ENCODE assay signal across 8 cellular contexts in the genomic region with DNA sequence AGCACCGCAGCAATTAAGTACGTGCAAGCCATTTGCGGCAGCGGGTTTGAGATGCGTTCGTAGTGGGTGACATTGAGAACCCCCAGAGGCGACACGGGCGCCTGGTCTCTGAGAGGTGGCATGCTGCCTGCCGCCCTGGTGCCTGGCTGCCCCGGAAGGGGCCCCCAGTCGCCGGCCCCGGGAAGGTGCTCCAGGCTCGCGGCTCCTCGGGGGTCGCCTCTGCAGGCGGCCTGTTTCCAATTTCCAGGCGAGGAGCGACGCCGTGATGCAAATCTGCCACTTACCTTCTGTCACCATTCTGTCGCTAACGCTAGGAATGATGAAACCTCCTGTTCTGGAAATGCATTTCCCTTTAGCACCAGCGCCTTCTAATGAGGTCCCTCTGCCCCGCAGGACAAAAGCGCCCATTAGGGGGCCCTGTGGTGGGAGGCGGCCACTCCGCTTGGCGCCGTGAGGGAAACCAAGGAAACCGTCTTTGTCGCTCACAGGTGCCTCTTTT. TPM values are rescaled to one million over a fixed set of nuclear protein-coding genes. Genes with fewer than 3 reads are reported as not detected.
A peak's percentile ranks its signal among the peaks of the same experiment; 100 is the strongest.
DNase-seq lines count a peak whose midpoint lies in the region; ATAC-seq and TF ChIP-seq lines count a peak whose summit lies in the region.

No MANE protein-coding gene starts in this region.

- peaks cover 4% of the 10 kb centered on the region for H3K36me3 Mint-ChIP-seq in activated naive CD4-positive, alpha-beta T cell treated with anti-CD3 and anti-CD28 coated beads, Interleukin-2, amount 10 ng/mL, durations not matched to agents 7 days and 5 days
- peaks cover 4% of the 10 kb centered on the region for H3K36me3 Mint-ChIP-seq in type B pancreatic cell

- H3K4me1 ChIP-seq in liver (ENCODE audit: control insufficient read depth in 4 of 4, insufficient read depth in 4 of 4, low read length in 3 of 4): peaks cover 4 to 11% (median 7%) of the 10 kb centered on the region in 4 donors

- peaks cover 1 to 10% (median 6%) of the 10 kb centered on the region in 4 donors for H3K9me3 ChIP-seq in liver (ENCODE audit: control insufficient read depth in 4 of 4, low read length in 3 of 4)

- peak; percentile 51 for ATAC-seq in HG03354 (IDR thresholded peaks at IDR 0.05; ENCODE audit: poor library complexity, severe bottlenecking, unreplicated experiment)
- no peak for ATAC-seq in HG02840 (IDR thresholded peaks at IDR 0.05; ENCODE audit: low FRiP score, unreplicated experiment)

- TF ChIP-seq CTCF in liver (IDR thresholded peaks at IDR 0.05; ENCODE audit: low read depth, low read length, missing input control) (no peak), type B pancreatic cell (conservative IDR thresholded peaks at IDR 0.05) (peak; percentile 45)

- H3K27ac Mint-ChIP-seq in activated naive CD4-positive, alpha-beta T cell treated with anti-CD3 and anti-CD28 coated beads, Interleukin-2, amount 10 ng/mL, durations not matched to agents 7 days and 5 days: no peak overlapping the region
- H3K27ac Mint-ChIP-seq in type B pancreatic cell: no peak overlapping the region

- peaks cover 8% of the 10 kb centered on the region for H3K9me3 Mint-ChIP-seq in activated naive CD4-positive, alpha-beta T cell treated with anti-CD3 and anti-CD28 coated beads, Interleukin-2, amount 10 ng/mL, durations not matched to agents 7 days and 5 days
- H3K9me3 Mint-ChIP-seq in type B pancreatic cell: no peaks in the 10 kb centered on the region

- no peak overlapping the region for H3K9ac ChIP-seq in liver (ENCODE audit: low read depth in 1 of 2, low read length in 2 of 2)

- DNase-seq in Ammon's horn (ENCODE audit: low spot score) (peak; percentile 28), type B pancreatic cell (ENCODE audit: extremely low spot score, unreplicated experiment) (no peak), posterior vena cava (ENCODE audit: low spot score) (no peak)
- DNase-seq in activated naive CD4-positive, alpha-beta T cell treated with anti-CD3 and anti-CD28 coated beads, Interleukin-2, amount 10 ng/mL, durations not matched to agents 7 days and 5 days: peak; percentile 33
- DNase-seq in stimulated activated CD4-positive, alpha-beta T cell treated with anti-CD3 and anti-CD28 coated beads, Interleukin-4, amount 100 ng/mL, for 24 hours: no peak

- 6% methylated on average over 34 of the region's 34 CpGs for WGBS in liver

- no peak for TF ChIP-seq RAD21 in liver (IDR thresholded peaks at IDR 0.05)

- H3K4me3 Mint-ChIP-seq in activated naive CD4-positive, alpha-beta T cell treated with anti-CD3 and anti-CD28 coated beads, Interleukin-2, amount 10 ng/mL, durations not matched to agents 7 days and 5 days: peak overlapping the region; percentile 66
- peak overlapping the region; percentile 81 for H3K4me3 Mint-ChIP-seq in type B pancreatic cell

- no peak overlapping the region for H3K27ac ChIP-seq in liver (ENCODE audit: low read depth in 1 of 2, low read length in 2 of 2)

- no peaks in the 10 kb centered on the region for H3K36me3 ChIP-seq in liver (ENCODE audit: control insufficient read depth in 4 of 4, insufficient read depth in 3 of 4, low read depth in 1 of 4, low read length in 3 of 4)

- CTCF ChIA-PET in activated naive CD4-positive, alpha-beta T cell treated with anti-CD3 and anti-CD28 coated beads, Interleukin-2, amount 10 ng/mL, durations not matched to agents 7 days and 5 days (lab: Charles Lee): no interaction called here

- peaks cover 0 to 6% (median 0%) of the 10 kb centered on the region in 4 donors for H3K27me3 ChIP-seq in liver (ENCODE audit: control insufficient read depth in 4 of 4, insufficient read depth in 4 of 4, low read length in 3 of 4)

- peaks cover 13% of the 10 kb centered on the region for H3K4me1 Mint-ChIP-seq in activated naive CD4-positive, alpha-beta T cell treated with anti-CD3 and anti-CD28 coated beads, Interleukin-2, amount 10 ng/mL, durations not matched to agents 7 days and 5 days
- peaks cover 26% of the 10 kb centered on the region for H3K4me1 Mint-ChIP-seq in type B pancreatic cell (ENCODE audit: unreplicated experiment)

- H3K27me3 Mint-ChIP-seq in activated naive CD4-positive, alpha-beta T cell treated with anti-CD3 and anti-CD28 coated beads, Interleukin-2, amount 10 ng/mL, durations not matched to agents 7 days and 5 days: peaks cover 46% of the 10 kb centered on the region
- H3K27me3 Mint-ChIP-seq in type B pancreatic cell: peaks cover 35% of the 10 kb centered on the region

- H3K4me3 ChIP-seq in liver (ENCODE audit: low read depth in 1 of 3, low read length in 3 of 3): peak overlapping the region in 2 of 3 donors; percentile 29 to 43

- intact Hi-C loops in posterior vena cava (cut with DNase I): no loop called here

TF ChIP-seq in liver, 16 proteins besides CTCF, POLR2A, EP300 and RAD21:
- TF ChIP-seq FOXA1 (IDR thresholded peaks at IDR 0.05) (no peak), HNF4A (conservative IDR thresholded peaks at IDR 0.05) (no peak), NR2F2 (IDR thresholded peaks at IDR 0.05) (no peak), FOXA2 (IDR thresholded peaks at IDR 0.05) (no peak), EGR1 (IDR thresholded peaks at IDR 0.05; ENCODE audit: low read depth in 2 of 2) (no peak), GABPA (IDR thresholded peaks at IDR 0.05 in 1 of 2, conservative IDR thresholded peaks at IDR 0.05 in 1 of 2) (no peak)
- TF ChIP-seq, protein P1, sequence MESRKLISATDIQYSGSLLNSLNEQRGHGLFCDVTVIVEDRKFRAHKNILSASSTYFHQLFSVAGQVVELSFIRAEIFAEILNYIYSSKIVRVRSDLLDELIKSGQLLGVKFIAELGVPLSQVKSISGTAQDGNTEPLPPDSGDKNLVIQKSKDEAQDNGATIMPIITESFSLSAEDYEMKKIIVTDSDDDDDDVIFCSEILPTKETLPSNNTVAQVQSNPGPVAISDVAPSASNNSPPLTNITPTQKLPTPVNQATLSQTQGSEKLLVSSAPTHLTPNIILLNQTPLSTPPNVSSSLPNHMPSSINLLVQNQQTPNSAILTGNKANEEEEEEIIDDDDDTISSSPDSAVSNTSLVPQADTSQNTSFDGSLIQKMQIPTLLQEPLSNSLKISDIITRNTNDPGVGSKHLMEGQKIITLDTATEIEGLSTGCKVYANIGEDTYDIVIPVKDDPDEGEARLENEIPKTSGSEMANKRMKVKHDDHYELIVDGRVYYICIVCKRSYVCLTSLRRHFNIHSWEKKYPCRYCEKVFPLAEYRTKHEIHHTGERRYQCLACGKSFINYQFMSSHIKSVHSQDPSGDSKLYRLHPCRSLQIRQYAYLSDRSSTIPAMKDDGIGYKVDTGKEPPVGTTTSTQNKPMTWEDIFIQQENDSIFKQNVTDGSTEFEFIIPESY (IDR thresholded peaks at IDR 0.05): no peak

RNA-seq across cellular contexts. Expression of a gene that starts 13.0 kb away (rescaled TPM):
- total RNA-seq in liver: under 1 TPM; 0.14 to 0.25 TPM
- under 1 TPM; 0.06 to 0.14 TPM for polyA plus RNA-seq in liver
- total RNA-seq in type B pancreatic cell (ENCODE audit: low replicate concordance): 20.4 and 38.9 TPM in 2 replicates
- 1 to 10 TPM in 1 of 2 donors, under 1 TPM in 1; 0.95 to 1.3 TPM for total RNA-seq in posterior vena cava

Comparison
In these comparisons a context has a peak if more than half of its experiments do, and no peak if none do; other contexts are left out.
1. DNase-seq: peak in Ammon's horn (single experiment) and activated naive CD4-positive, alpha-beta T cell treated with anti-CD3 and anti-CD28 coated beads, Interleukin-2, amount 10 ng/mL, durations not matched to agents 7 days and 5 days (single experiment); none in type B pancreatic cell (single experiment), posterior vena cava (single experiment) and stimulated activated CD4-positive, alpha-beta T cell treated with anti-CD3 and anti-CD28 coated beads, Interleukin-4, amount 100 ng/mL, for 24 hours (single experiment).